ENCODE assay signal across 1 cellular context in the genomic region with DNA sequence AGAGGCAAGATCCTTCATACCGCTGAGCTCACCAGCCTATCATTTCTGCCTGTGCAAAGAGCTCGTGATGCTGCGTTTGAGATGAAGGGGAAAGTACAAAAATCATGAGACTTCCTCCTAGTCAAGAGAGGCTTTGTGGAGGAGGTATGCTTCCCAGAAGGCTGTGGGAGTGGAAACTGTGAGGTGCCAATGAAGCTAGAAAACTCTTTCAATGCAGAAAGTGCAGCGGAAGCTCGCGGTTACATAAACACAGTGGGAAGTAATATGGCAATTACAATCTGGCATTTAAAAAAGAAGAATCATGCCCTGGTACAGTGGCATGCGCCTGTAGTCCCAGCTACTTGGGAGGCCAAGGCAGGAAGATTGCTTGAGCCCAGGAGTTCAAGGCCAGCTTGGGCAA.
TF ChIP-seq lines count a peak whose summit lies in the region.

No MANE protein-coding gene starts in this region.

TF ChIP-seq in K562, 482 proteins besides CTCF, POLR2A, EP300 and RAD21 (continued from another document):
- TF ChIP-seq, protein P1, sequence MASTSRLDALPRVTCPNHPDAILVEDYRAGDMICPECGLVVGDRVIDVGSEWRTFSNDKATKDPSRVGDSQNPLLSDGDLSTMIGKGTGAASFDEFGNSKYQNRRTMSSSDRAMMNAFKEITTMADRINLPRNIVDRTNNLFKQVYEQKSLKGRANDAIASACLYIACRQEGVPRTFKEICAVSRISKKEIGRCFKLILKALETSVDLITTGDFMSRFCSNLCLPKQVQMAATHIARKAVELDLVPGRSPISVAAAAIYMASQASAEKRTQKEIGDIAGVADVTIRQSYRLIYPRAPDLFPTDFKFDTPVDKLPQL (IDR thresholded peaks at IDR 0.05; ENCODE audit: extremely low read depth, insufficient read length) = no peak
- TF ChIP-seq SREBF1 (IDR thresholded peaks at IDR 0.05; ENCODE audit: borderline replicate concordance, low read depth, low read length) (no peak), RHOXF2B (CRISPR knock-in tag; conservative IDR thresholded peaks at IDR 0.05) (no peak), GABPB2 (CRISPR knock-in tag; conservative IDR thresholded peaks at IDR 0.05) (no peak), ELF1 (tag; IDR thresholded peaks at IDR 0.05) (no peak)
